8 cellular contexts compared by ENCODE assay signal in the genomic region with DNA sequence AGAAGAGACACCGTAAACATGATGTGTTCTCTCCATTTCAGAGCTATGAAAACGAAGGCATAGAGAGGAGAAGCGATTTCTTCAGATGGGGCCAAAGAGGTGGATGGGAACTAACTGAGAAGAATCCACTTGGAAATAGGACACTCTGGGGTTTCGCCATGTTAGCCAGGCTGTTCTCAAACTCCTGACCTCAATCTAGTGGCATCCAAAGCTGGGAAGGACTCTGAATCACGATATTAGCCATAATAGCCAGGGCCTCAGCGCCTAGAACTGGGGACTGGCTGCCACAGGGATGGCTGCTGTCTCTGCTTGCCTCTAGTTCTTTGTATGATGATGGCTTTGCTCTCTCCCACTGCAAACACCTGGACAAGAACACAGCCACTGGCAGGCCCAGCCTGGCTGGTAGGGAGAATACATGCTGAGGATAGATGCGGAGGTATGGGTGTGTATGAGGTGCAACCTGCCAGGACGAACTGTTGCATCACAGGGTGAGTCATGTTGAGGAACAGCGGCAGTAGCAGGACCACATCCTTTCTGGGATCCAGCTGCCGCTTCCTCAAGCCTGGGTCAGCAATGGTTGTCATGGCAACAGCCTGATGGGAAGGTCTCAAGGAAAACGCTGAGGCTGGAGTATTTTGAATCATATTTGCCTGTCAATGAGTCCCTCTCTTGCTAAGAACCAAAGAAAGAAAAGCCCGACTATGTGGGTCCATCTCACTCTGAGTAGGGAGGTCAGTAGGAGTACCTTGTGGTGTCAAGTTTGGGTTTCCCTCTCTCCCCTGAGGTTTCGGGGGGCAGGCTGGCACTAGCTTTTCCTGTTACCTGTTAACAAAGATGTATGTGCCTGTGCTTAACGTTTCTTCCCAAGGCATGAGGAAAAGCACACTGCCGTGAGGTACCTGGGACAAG. TPM values are rescaled to one million over a fixed set of nuclear protein-coding genes. Genes with fewer than 3 reads are reported as not detected.
DNase-seq lines count a peak whose midpoint lies in the region; ATAC-seq lines count a peak whose summit lies in the region.

No MANE protein-coding gene starts in this region.

- peak; percentile 88 for ATAC-seq in activated T-cell treated with anti-CD3 and anti-CD28 coated beads, Interleukin-2, amount 50 U/mL, for 72 hours (replicated peaks in 1 of 2)

- peaks cover 15% of the 10 kb centered on the region for H3K4me1 Mint-ChIP-seq in activated T-cell treated with anti-CD3 and anti-CD28 coated beads, Interleukin-2, amount 50 U/mL, for 72 hours (ENCODE audit: low read depth)

- H3K4me3 Mint-ChIP-seq in activated T-cell treated with anti-CD3 and anti-CD28 coated beads, Interleukin-2, amount 50 U/mL, for 72 hours = no peak overlapping the region

- no peak overlapping the region for H3K27ac Mint-ChIP-seq in activated T-cell treated with anti-CD3 and anti-CD28 coated beads, Interleukin-2, amount 50 U/mL, for 72 hours

- peaks cover 41% of the 10 kb centered on the region for H3K27me3 Mint-ChIP-seq in activated T-cell treated with anti-CD3 and anti-CD28 coated beads, Interleukin-2, amount 50 U/mL, for 72 hours (ENCODE audit: low read depth)

- H3K36me3 Mint-ChIP-seq in activated T-cell treated with anti-CD3 and anti-CD28 coated beads, Interleukin-2, amount 50 U/mL, for 72 hours (ENCODE audit: insufficient read depth in 2 of 2) = no peaks in the 10 kb centered on the region

- H3K9me3 Mint-ChIP-seq in activated T-cell treated with anti-CD3 and anti-CD28 coated beads, Interleukin-2, amount 50 U/mL, for 72 hours = no peaks in the 10 kb centered on the region

- DNase-seq in DMS153 (lab: John Stamatoyannopoulos, UW) (peak; percentile 52), DMS153 treated with DMSO at 0.1 percent for 48 hours (lab: John Stamatoyannopoulos, UW; ENCODE audit: unreplicated experiment) (no peak), MV-4-11 (lab: John Stamatoyannopoulos, UW) (peak; percentile 95), hepatic stellate cell (ENCODE audit: low spot score) (peak; percentile 63), stromal cell of bone marrow (ENCODE audit: low read depth) (peak; percentile 85), cortex of kidney (lab: John Stamatoyannopoulos, UW) (no peak), COLO829 (ENCODE audit: low spot score) (no peak)
- DNase-seq in activated T-cell treated with anti-CD3 and anti-CD28 coated beads, Interleukin-2, amount 50 U/mL, for 72 hours = peak; percentile 55 to 56

RNA-seq across cellular contexts. Expression of a gene that starts 31.1 kb away (rescaled TPM):
- not detected for total RNA-seq in activated T-cell treated with anti-CD3 and anti-CD28 coated beads, Interleukin-2, amount 50 U/mL, for 72 hours

RNA-seq across cellular contexts. Expression of a gene that starts 59.1 kb away (rescaled TPM):
- total RNA-seq in activated T-cell treated with anti-CD3 and anti-CD28 coated beads, Interleukin-2, amount 50 U/mL, for 72 hours = under 1 TPM in 1 of 2 donors, not detected in 1; 0.12 TPM

Comparison
In these comparisons a context has a peak if more than half of its experiments do, and no peak if none do; other contexts are left out.
1. DNase-seq: peak in DMS153 (single experiment), MV-4-11 (single experiment), activated T-cell treated with anti-CD3 and anti-CD28 coated beads, Interleukin-2, amount 50 U/mL, for 72 hours (2 of 2), hepatic stellate cell (single experiment) and stromal cell of bone marrow (single experiment); none in DMS153 treated with DMSO at 0.1 percent for 48 hours (single experiment), cortex of kidney (single experiment) and COLO829 (single experiment).